Comparison of ENCODE assay signal across 1 cellular context in genomic region chr16:50303041-50303604, GRCh38.
A peak's percentile ranks its signal among the peaks of the same experiment; 100 is the strongest.
TF ChIP-seq lines count a peak whose summit lies in the region.

No MANE protein-coding gene starts in this region.

TF ChIP-seq in HepG2, 621 proteins besides CTCF, POLR2A, EP300 and RAD21 (continued from another document and continues in another):
- TF ChIP-seq MTERF4 (CRISPR knock-in tag; IDR thresholded peaks at IDR 0.05) (no peak), HOMEZ (CRISPR knock-in tag; IDR thresholded peaks at IDR 0.05; ENCODE audit: low read depth) (no peak), ZNF432 (CRISPR knock-in tag; IDR thresholded peaks at IDR 0.05; ENCODE audit: borderline replicate concordance) (no peak), ZNF225 (CRISPR knock-in tag; IDR thresholded peaks at IDR 0.05) (no peak), CBX5 (CRISPR knock-in tag; IDR thresholded peaks at IDR 0.05; ENCODE audit: borderline replicate concordance) (no peak), ZBTB46 (CRISPR knock-in tag; IDR thresholded peaks at IDR 0.05; ENCODE audit: borderline replicate concordance) (no peak), CCAR2 (optimal IDR thresholded peaks at IDR 0.05; ENCODE audit: low read depth, low read length) (no peak), ZNF720 (CRISPR knock-in tag; IDR thresholded peaks at IDR 0.05) (no peak), ARID4A (CRISPR knock-in tag; IDR thresholded peaks at IDR 0.05; ENCODE audit: borderline replicate concordance) (no peak), FLYWCH1 (CRISPR knock-in tag; IDR thresholded peaks at IDR 0.05) (no peak), ARID5B (CRISPR knock-in tag; IDR thresholded peaks at IDR 0.05) (0 out of 2 replicates have a peak, but pooled peaks have one; percentile 7), FOXA1 (IDR thresholded peaks at IDR 0.05) (no peak), FOXA1 (CRISPR knock-in tag; IDR thresholded peaks at IDR 0.05) (peak; percentile 17; the same call in 1 of the 2 replicates), FOSL1 (CRISPR knock-in tag; IDR thresholded peaks at IDR 0.05; ENCODE audit: borderline replicate concordance) (no peak), NFRKB (IDR thresholded peaks at IDR 0.05) (no peak), PRDM15 (CRISPR knock-in tag; IDR thresholded peaks at IDR 0.05) (no peak), ZBTB1 (CRISPR knock-in tag; IDR thresholded peaks at IDR 0.05; ENCODE audit: borderline replicate concordance) (no peak), RARA (CRISPR knock-in tag; IDR thresholded peaks at IDR 0.05) (peak; percentile 39), ZNF672 (CRISPR knock-in tag; IDR thresholded peaks at IDR 0.05) (no peak), DBP (CRISPR knock-in tag; IDR thresholded peaks at IDR 0.05; ENCODE audit: not compliant biosample characterization) (no peak), ZNF260 (CRISPR knock-in tag; IDR thresholded peaks at IDR 0.05; ENCODE audit: borderline replicate concordance, low read depth) (no peak), SKI (IDR thresholded peaks at IDR 0.05; ENCODE audit: partially characterized antibody) (peak; percentile 32), ETV5 (CRISPR knock-in tag; IDR thresholded peaks at IDR 0.05; ENCODE audit: borderline replicate concordance) (0 out of 2 replicates have a peak, but pooled peaks have one; percentile 17), ZNF460 (CRISPR knock-in tag; IDR thresholded peaks at IDR 0.05; ENCODE audit: borderline replicate concordance) (no peak), NFYC (CRISPR knock-in tag; IDR thresholded peaks at IDR 0.05) (0 out of 2 replicates have a peak, but pooled peaks have one; percentile 22), IKZF1 (IDR thresholded peaks at IDR 0.05) (no peak), RAD51 (IDR thresholded peaks at IDR 0.05; ENCODE audit: borderline replicate concordance) (no peak), RFX1 (IDR thresholded peaks at IDR 0.05) (no peak), ZMYM2 (CRISPR knock-in tag; IDR thresholded peaks at IDR 0.05) (no peak), HES4 (CRISPR knock-in tag; IDR thresholded peaks at IDR 0.05; ENCODE audit: borderline replicate concordance) (no peak), PATZ1 (CRISPR knock-in tag; IDR thresholded peaks at IDR 0.05) (peak; percentile 53; the same call in 1 of the 2 replicates), HNRNPUL1 (IDR thresholded peaks at IDR 0.05; ENCODE audit: low read depth, low read length) (no peak), SALL1 (CRISPR knock-in tag; IDR thresholded peaks at IDR 0.05) (peak; percentile 37; the same call in 1 of the 2 replicates), ZNF180 (CRISPR knock-in tag; IDR thresholded peaks at IDR 0.05; ENCODE audit: borderline replicate concordance, low read depth) (no peak), ZNF281 (CRISPR knock-in tag; IDR thresholded peaks at IDR 0.05; ENCODE audit: borderline replicate concordance) (peak; percentile 68; the same call in 1 of the 2 replicates), ZNF549 (CRISPR knock-in tag; IDR thresholded peaks at IDR 0.05) (no peak), ERF (CRISPR knock-in tag; IDR thresholded peaks at IDR 0.05) (no peak), PRPF4 (IDR thresholded peaks at IDR 0.05; ENCODE audit: low read depth, low read length, poor library complexity, severe bottlenecking) (peak; percentile 16)
